24 cellular contexts compared by ENCODE assay signal in genomic region chr5:111945535-111945934, GRCh38.
"Had no signal": no experiment of that assay in that cellular context is flagged by ENCODE, and none has a peak within 500 bp of the region (broad histone marks: within the 10 kb centered on the region; RNA-seq: fewer than 3 reads in every experiment).

No MANE protein-coding gene starts in this region.

- H3K27ac ChIP-seq: esophagus muscularis mucosa, foreskin keratinocyte, hepatocyte, parathyroid adenoma, right lobe of liver, thoracic aorta, upper lobe of left lung had no signal

- H3K9me3 Mint-ChIP-seq: activated naive CD4-positive, alpha-beta T cell treated with anti-CD3 and anti-CD28 coated beads, Interleukin-2, amount 50 U/mL, for 24 hours; stimulated activated effector memory CD8-positive, alpha-beta T cell treated with anti-CD3 and anti-CD28 coated beads, Interleukin-12 subunit alpha, Interleukin-12 subunit beta, amount 100 ng/mL, for 72 hours had no signal

- H3K36me3 Mint-ChIP-seq: activated naive CD4-positive, alpha-beta T cell treated with anti-CD3 and anti-CD28 coated beads, Interleukin-2, amount 50 U/mL, for 24 hours; natural killer cell; stimulated activated effector memory CD8-positive, alpha-beta T cell treated with anti-CD3 and anti-CD28 coated beads, Interleukin-12 subunit alpha, Interleukin-12 subunit beta, amount 100 ng/mL, for 72 hours had no signal

- H3K4me3 Mint-ChIP-seq: activated naive CD4-positive, alpha-beta T cell treated with anti-CD3 and anti-CD28 coated beads, Interleukin-2, amount 50 U/mL, for 24 hours; natural killer cell; stimulated activated effector memory CD8-positive, alpha-beta T cell treated with anti-CD3 and anti-CD28 coated beads, Interleukin-12 subunit alpha, Interleukin-12 subunit beta, amount 100 ng/mL, for 72 hours had no signal

- DNase-seq: activated CD4-positive, alpha-beta T cell treated with anti-CD3 and anti-CD28 coated beads, Interleukin-2, amount 50 U/mL, for 1 hour; activated CD8-positive, alpha-beta memory T cell treated with anti-CD3 and anti-CD28 coated beads for 24 hours; activated CD8-positive, alpha-beta memory T cell treated with anti-CD3 and anti-CD28 coated beads, Interleukin-2, amount 50 U/mL, for 48 hours; activated gamma-delta T cell; activated T-cell treated with anti-CD3 and anti-CD28 coated beads, Interleukin-2, amount 50 U/mL, for 48 hours; amniotic stem cell; effector CD8-positive, alpha-beta T cell; foreskin keratinocyte; left cardiac atrium; mesenchymal stem cell; natural killer cell; right lobe of liver; stimulated activated CD4-positive, alpha-beta T cell treated with anti-CD3 and anti-CD28 coated beads, Interleukin-4, amount 100 ng/mL, for 24 hours; T-helper 1 cell; T-helper 9 cell; upper lobe of left lung had no signal

- H3K4me1 Mint-ChIP-seq: activated naive CD4-positive, alpha-beta T cell treated with anti-CD3 and anti-CD28 coated beads, Interleukin-2, amount 50 U/mL, for 24 hours; natural killer cell; stimulated activated effector memory CD8-positive, alpha-beta T cell treated with anti-CD3 and anti-CD28 coated beads, Interleukin-12 subunit alpha, Interleukin-12 subunit beta, amount 100 ng/mL, for 72 hours had no signal

- H3K36me3 ChIP-seq: esophagus muscularis mucosa, right lobe of liver, thoracic aorta, upper lobe of left lung had no signal

- H3K79me2 ChIP-seq: hepatocyte, parathyroid adenoma had no signal

- H3K4me1 ChIP-seq: esophagus muscularis mucosa, parathyroid adenoma, right lobe of liver, upper lobe of left lung had no signal

- H3K4me2 ChIP-seq: hepatocyte had no signal

- FAIRE-seq: endothelial cell of umbilical vein, islet of Langerhans had no signal

- H3K27ac Mint-ChIP-seq: activated naive CD4-positive, alpha-beta T cell treated with anti-CD3 and anti-CD28 coated beads, Interleukin-2, amount 50 U/mL, for 24 hours; natural killer cell; stimulated activated effector memory CD8-positive, alpha-beta T cell treated with anti-CD3 and anti-CD28 coated beads, Interleukin-12 subunit alpha, Interleukin-12 subunit beta, amount 100 ng/mL, for 72 hours had no signal

- H3K9ac ChIP-seq: parathyroid adenoma had no signal

- H3K4me3 ChIP-seq: esophagus muscularis mucosa, hepatocyte, right lobe of liver, thoracic aorta, upper lobe of left lung had no signal

- H3K9me3 ChIP-seq: esophagus muscularis mucosa, right lobe of liver, thoracic aorta, upper lobe of left lung had no signal

- H3K27me3 ChIP-seq: esophagus muscularis mucosa, foreskin keratinocyte, hepatocyte, right lobe of liver, upper lobe of left lung had no signal

- H2AFZ ChIP-seq: hepatocyte, parathyroid adenoma had no signal
